Comparison of ENCODE assay signal across 11 cellular contexts in genomic region chr12:65902504-65902903, GRCh38.
DNase-seq lines count a peak whose midpoint lies in the region; ATAC-seq and TF ChIP-seq lines count a peak whose summit lies in the region.
"Had no signal": no experiment of that assay in that cellular context is flagged by ENCODE, and none has a peak within 500 bp of the region (broad histone marks: within the 10 kb centered on the region; RNA-seq: fewer than 3 reads in every experiment).

No MANE protein-coding gene starts in this region.

- H3K36me3 ChIP-seq in osteoblast (ENCODE audit: insufficient read depth, low read length), result peaks cover 13% of the 10 kb centered on the region

- no peaks in the 10 kb centered on the region for H3K9me3 ChIP-seq in osteoblast (ENCODE audit: low read depth, low read length)

- no peaks in the 10 kb centered on the region for H3K27me3 ChIP-seq in osteoblast (ENCODE audit: insufficient read depth, low read length)

- H4K20me1 ChIP-seq in osteoblast (ENCODE audit: insufficient read depth, low read length), result no peaks in the 10 kb centered on the region

- H3K79me2 ChIP-seq in osteoblast (ENCODE audit: insufficient read depth, low read length), result peaks cover 84% of the 10 kb centered on the region

- H3K4me2 ChIP-seq in osteoblast (ENCODE audit: insufficient read depth, low read length), result no peak overlapping the region
- H3K4me2 ChIP-seq: KMS-11 had no signal

- peaks cover 43% of the 10 kb centered on the region for H3K4me1 ChIP-seq in osteoblast (ENCODE audit: insufficient read depth, low read length)

- DNase-seq in RPMI7951 (ENCODE audit: low read depth) (peak; percentile 58), osteoblast (ENCODE audit: insufficient read length, low spot score, missing footprints) (no peak), COR-L47 (lab: John Stamatoyannopoulos, UW) (no peak), NCI-H1105 treated with DMSO at 0.1 percent for 48 hours (lab: John Stamatoyannopoulos, UW) (no peak), T1000 (lab: John Stamatoyannopoulos, UW) (no peak), dermis blood vessel endothelial cell (no peak)
- DNase-seq: activated gamma-delta T cell treated with Interleukin-2 at 50 U/mL for 16 hours had no signal

- H3K27ac ChIP-seq in osteoblast (ENCODE audit: low read depth, low read length), result peak overlapping the region; percentile 62
- H3K27ac ChIP-seq: KMS-11 had no signal

- H3K4me3 ChIP-seq in osteoblast (ENCODE audit: insufficient read depth, low read length), result no peak overlapping the region

- ATAC-seq in GM19324 (IDR thresholded peaks at IDR 0.05; ENCODE audit: low FRiP score, unreplicated experiment), result peak; percentile 76
- peak; percentile 90 for ATAC-seq in HG02885 (IDR thresholded peaks at IDR 0.05; ENCODE audit: poor library complexity, unreplicated experiment)
- ATAC-seq: stimulated activated memory B cell treated with anti-CD40 and anti-IgM and Interleukin-4, amounts not matched to agents 10 μg/mL and 1 μg/mL and 100 μg/mL, for 72 hours had no signal

- TF ChIP-seq CTCF in osteoblast (IDR thresholded peaks at IDR 0.05; ENCODE audit: extremely low read depth, low read depth, low read length), result no peak

- no peak overlapping the region for H2AFZ ChIP-seq in osteoblast (ENCODE audit: low read length)
